ENCODE assay signal across 28 cellular contexts in the genomic region with DNA sequence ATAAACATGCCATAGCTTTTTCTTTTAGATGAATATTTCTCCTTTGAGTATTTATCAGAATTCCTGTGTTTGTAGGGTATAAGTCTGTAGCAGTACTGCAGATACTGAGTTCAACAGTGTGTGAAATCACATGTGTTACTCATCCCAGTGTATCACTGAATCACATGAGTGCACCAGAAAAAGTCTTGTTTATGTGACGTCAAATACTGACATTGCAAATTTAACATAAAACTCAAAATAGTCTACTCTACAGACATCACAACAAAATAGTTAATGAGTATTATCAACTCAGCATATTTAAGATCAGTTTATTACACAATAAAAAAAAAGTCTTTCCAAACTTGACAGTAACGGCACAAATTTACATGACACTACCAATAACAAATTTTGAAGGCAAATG.
A peak's percentile ranks its signal among the peaks of the same experiment; 100 is the strongest.
DNase-seq lines count a peak whose midpoint lies in the region; ATAC-seq, FAIRE-seq and TF ChIP-seq lines count a peak whose summit lies in the region.
"Had no signal": no experiment of that assay in that cellular context is flagged by ENCODE, and none has a peak within 500 bp of the region (broad histone marks: within the 10 kb centered on the region; RNA-seq: fewer than 3 reads in every experiment).

No MANE protein-coding gene starts in this region.

- H2AFZ ChIP-seq in IMR-90 (replicated peaks; ENCODE audit: low read length, poor library complexity): no peak overlapping the region
- H2AFZ ChIP-seq: hepatocyte had no signal

- intact Hi-C loops in IMR-90 (cut with micrococcal nuclease): no loop called here

- dilution Hi-C loops in IMR-90 (cut with HindIII; ENCODE audit: low sequenced_read_pairs, unreplicated experiment): no loop called here

- peak; percentile 9 for DNase-seq in ACHN
- DNase-seq in IMR-90: peak; percentile 87
- DNase-seq in epithelial cell of proximal tubule (ENCODE audit: low read depth): peak; percentile 15
- DNase-seq in iris pigment epithelial cell (ENCODE audit: low read depth): peak; percentile 56
- no peak for DNase-seq in G401 (ENCODE audit: low spot score)
- DNase-seq in GM12892 (ENCODE audit: insufficient read length): no peak
- no peak for DNase-seq in AG08395 (ENCODE audit: low spot score)
- DNase-seq: activated CD8-positive, alpha-beta T cell treated with anti-CD3 and anti-CD28 coated beads for 36 hours; activated naive CD4-positive, alpha-beta T cell treated with anti-CD3 and anti-CD28 coated beads, Interleukin-2, amount 10 ng/mL, durations not matched to agents 7 days and 5 days; amniotic stem cell; brain microvascular endothelial cell; CD4-positive, alpha-beta T cell; gastrocnemius medialis; H7; NCI-H1436 treated with DMSO at 0.1 percent for 48 hours; NCI-H2107; NCI-H748 treated with DMSO at 0.1 percent for 48 hours; pancreas; SHP77 treated with DMSO at 0.1 percent for 48 hours; stimulated activated CD4-positive, alpha-beta T cell treated with anti-CD3 and anti-CD28 coated beads, Interleukin-1b, Interleukin-23, amount 100 ng/mL, for 48 hours; stimulated activated naive CD8-positive, alpha-beta T cell treated with anti-CD3 and anti-CD28 coated beads, Interleukin-15, Interleukin-2, amounts not matched to agents 100 U/mL and 50 U/mL, for 24 hours had no signal

- no peaks in the 10 kb centered on the region for H3K27me3 ChIP-seq in IMR-90 (ENCODE audit: control insufficient read depth, insufficient read depth, low read length)
- H3K27me3 ChIP-seq: brain microvascular endothelial cell, gastrocnemius medialis, hepatocyte, pancreas, right atrium auricular region had no signal

- POLR2A ChIA-PET in IMR-90 (lab: Charles Lee; ENCODE audit: unreplicated experiment): no interaction called here

- no CpG with 5 or more reads among the region's 2 CpGs for WGBS in IMR-90 (ENCODE audit: extremely low coverage in 2 of 2, insufficient read length in 1 of 2), 2 experiments

- no peak overlapping the region for H3K27ac ChIP-seq in IMR-90 (ENCODE audit: insufficient read depth, low read length)
- H3K27ac ChIP-seq: brain microvascular endothelial cell, gastrocnemius medialis, hepatocyte, pancreas, right atrium auricular region had no signal

- no peak overlapping the region for H2BK120ac ChIP-seq in IMR-90 (ENCODE audit: low read depth, low read length)

- H3K79me1 ChIP-seq in IMR-90 (ENCODE audit: low read depth in 1 of 2, low read length in 2 of 2): no peaks in the 10 kb centered on the region

- no peak overlapping the region for H3K56ac ChIP-seq in IMR-90 (ENCODE audit: extremely low read depth, insufficient read depth, low read length)

- no peaks in the 10 kb centered on the region for H3K4me1 ChIP-seq in IMR-90 (ENCODE audit: control insufficient read depth, insufficient read depth, low read length)
- H3K4me1 ChIP-seq: gastrocnemius medialis, pancreas, right atrium auricular region had no signal

- no peak overlapping the region for H3K4ac ChIP-seq in IMR-90 (ENCODE audit: low read depth, low read length)

- no peaks in the 10 kb centered on the region for H3K9me3 ChIP-seq in IMR-90 (ENCODE audit: control insufficient read depth, insufficient read depth, low read length)
- H3K9me3 ChIP-seq: gastrocnemius medialis, pancreas, right atrium auricular region had no signal

- no peak overlapping the region for H3K4me2 ChIP-seq in IMR-90 (ENCODE audit: low read depth, low read length)
- H3K4me2 ChIP-seq: hepatocyte, smooth muscle cell had no signal

- BruUV-seq in IMR-90 (replicated peaks; lab: Mats Ljungman, UMichigan): no TSS peak

- H2BK15ac ChIP-seq in IMR-90 (ENCODE audit: low read depth, low read length): no peak overlapping the region

- no peak overlapping the region for H3K23ac ChIP-seq in IMR-90 (ENCODE audit: low read depth, low read length)

- H2AK9ac ChIP-seq in IMR-90 (replicated peaks; ENCODE audit: low read depth, low read length, poor library complexity): no peak overlapping the region

- no peak overlapping the region for H3K18ac ChIP-seq in IMR-90 (ENCODE audit: low read depth, low read length)

- H3K9me1 ChIP-seq in IMR-90 (ENCODE audit: insufficient read depth, low read length): no peaks in the 10 kb centered on the region

- H3K4me3 ChIP-seq in IMR-90 (ENCODE audit: insufficient read depth, low read depth, low read length): no peak overlapping the region
- no peak overlapping the region for H3K4me3 ChIP-seq in epithelial cell of proximal tubule (ENCODE audit: low read depth, low read length)
- H3K4me3 ChIP-seq: gastrocnemius medialis, GM12878, hepatocyte, pancreas, right atrium auricular region, smooth muscle cell had no signal

- TF ChIP-seq POLR2A in IMR-90 (IDR thresholded peaks at IDR 0.05; ENCODE audit: low read depth, low read length) (no peak), GM12892 (IDR thresholded peaks at IDR 0.05; ENCODE audit: low read depth, low read length) (no peak)

- ATAC-seq in IMR-90 (ENCODE audit: low read depth) (peak; percentile 70), HG03565 (IDR thresholded peaks at IDR 0.05; ENCODE audit: unreplicated experiment) (no peak)
- ATAC-seq: activated CD8-positive, alpha-beta T cell treated with anti-CD3 and anti-CD28 coated beads for 36 hours; gastrocnemius medialis; GM12878; left lobe of liver; Panc1; pancreas; stimulated activated naive CD8-positive, alpha-beta T cell treated with anti-CD3 and anti-CD28 coated beads, Interleukin-15, Interleukin-2, amounts not matched to agents 100 U/mL and 50 U/mL, for 24 hours had no signal

- no peak for TF ChIP-seq CTCF in IMR-90 (conservative IDR thresholded peaks at IDR 0.05; ENCODE audit: low read depth, low read length)
- no peak for TF ChIP-seq CTCF in epithelial cell of proximal tubule (conservative IDR thresholded peaks at IDR 0.05; ENCODE audit: low read depth, low read length)

- H3K9ac ChIP-seq in IMR-90 (ENCODE audit: low read depth, low read length): no peak overlapping the region

- in situ Hi-C loops in ACHN (cut with HindIII; ENCODE audit: low pct_ligation_motif_present, low pct_unique_long_range_greater_than_20kb, low sequenced_read_pairs): no loop called here
- in situ Hi-C loops in IMR-90 (cut with MboI; ENCODE audit: low sequenced_read_pairs): no loop called here
- in situ Hi-C loops in G401 (cut with HindIII; ENCODE audit: low sequenced_read_pairs): no loop called here

- H4K8ac ChIP-seq in IMR-90 (ENCODE audit: low read depth in 2 of 2, low read length in 2 of 2): no peak overlapping the region

- FAIRE-seq in GM12892 (lab: Jason Lieb, UNC): no peak
- FAIRE-seq: GM12878, pancreas had no signal

- no peak overlapping the region for H3K14ac ChIP-seq in IMR-90 (replicated peaks; ENCODE audit: low read depth, low read length)

- H4K20me1 ChIP-seq in IMR-90 (ENCODE audit: insufficient read depth, low read length): no peaks in the 10 kb centered on the region

- H4K5ac ChIP-seq in IMR-90 (ENCODE audit: low read depth, low read length): no peak overlapping the region

- no peaks in the 10 kb centered on the region for H3K36me3 ChIP-seq in IMR-90 (ENCODE audit: control insufficient read depth, insufficient read depth, low read length)
- H3K36me3 ChIP-seq: brain microvascular endothelial cell, gastrocnemius medialis, pancreas, right atrium auricular region had no signal

- H2AK5ac ChIP-seq in IMR-90 (ENCODE audit: low read depth, low read length): no peak overlapping the region

- no peak overlapping the region for H2BK5ac ChIP-seq in IMR-90 (ENCODE audit: low read depth, low read length, poor library complexity, severe bottlenecking)

- no peak overlapping the region for H4K91ac ChIP-seq in IMR-90 (ENCODE audit: insufficient read depth, low read depth, low read length)

- H2BK20ac ChIP-seq in IMR-90 (ENCODE audit: low read depth, low read length): no peak overlapping the region

- no peak for TF ChIP-seq RAD21 in IMR-90 (IDR thresholded peaks at IDR 0.05; ENCODE audit: low read length)

- CTCF ChIA-PET in IMR-90 (lab: Yijun Ruan, JAX): no interaction called here

TF ChIP-seq in IMR-90, 13 proteins besides CTCF, POLR2A, EP300 and RAD21:
- TF ChIP-seq, protein P1, sequence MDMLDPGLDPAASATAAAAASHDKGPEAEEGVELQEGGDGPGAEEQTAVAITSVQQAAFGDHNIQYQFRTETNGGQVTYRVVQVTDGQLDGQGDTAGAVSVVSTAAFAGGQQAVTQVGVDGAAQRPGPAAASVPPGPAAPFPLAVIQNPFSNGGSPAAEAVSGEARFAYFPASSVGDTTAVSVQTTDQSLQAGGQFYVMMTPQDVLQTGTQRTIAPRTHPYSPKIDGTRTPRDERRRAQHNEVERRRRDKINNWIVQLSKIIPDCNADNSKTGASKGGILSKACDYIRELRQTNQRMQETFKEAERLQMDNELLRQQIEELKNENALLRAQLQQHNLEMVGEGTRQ (IDR thresholded peaks at IDR 0.05; ENCODE audit: low read depth, low read length): peak; percentile 27; the same call in 1 of the 2 replicates
- 0 out of 2 replicates have a peak, but pooled peaks have one; percentile 20 for TF ChIP-seq CEBPB (IDR thresholded peaks at IDR 0.05; ENCODE audit: low read depth, low read length)
- TF ChIP-seq NFE2L2 (IDR thresholded peaks at IDR 0.05; ENCODE audit: low read depth, low read length): peak; percentile 71; the same call in 1 of the 2 replicates
- TF ChIP-seq BHLHE40 (IDR thresholded peaks at IDR 0.05; ENCODE audit: low read depth, low read length): 0 out of 2 replicates have a peak, but pooled peaks have one; percentile 42
- no peak for TF ChIP-seq MXI1 (IDR thresholded peaks at IDR 0.05; ENCODE audit: borderline replicate concordance, low read depth, low read length)
- no peak for TF ChIP-seq ELK1 (IDR thresholded peaks at IDR 0.05; ENCODE audit: borderline replicate concordance, low read depth, low read length)
- TF ChIP-seq RFX5 (IDR thresholded peaks at IDR 0.05; ENCODE audit: low read depth, low read length): no peak
- peak; percentile 83 for TF ChIP-seq MAFK (IDR thresholded peaks at IDR 0.05; ENCODE audit: low read depth, low read length)
- TF ChIP-seq CHD1 (IDR thresholded peaks at IDR 0.05; ENCODE audit: low read depth, low read length): no peak
- no peak for TF ChIP-seq SMC3 (IDR thresholded peaks at IDR 0.05; ENCODE audit: low read depth, low read length)
- no peak for TF ChIP-seq MAZ (IDR thresholded peaks at IDR 0.05; ENCODE audit: borderline replicate concordance, low read depth, low read length)
- TF ChIP-seq RCOR1 (IDR thresholded peaks at IDR 0.05; ENCODE audit: insufficient replicate concordance, low read length): no peak
- 0 out of 2 replicates have a peak, but pooled peaks have one; percentile 20 for TF ChIP-seq FOS (IDR thresholded peaks at IDR 0.05; ENCODE audit: low read depth, low read length)

Comparison
In these comparisons a context has a peak if more than half of its experiments do, and no peak if none do; other contexts are left out.
1. DNase-seq: peak in ACHN (single experiment), IMR-90 (single experiment), epithelial cell of proximal tubule (single experiment) and iris pigment epithelial cell (single experiment); none in G401 (single experiment), GM12892 (single experiment) and AG08395 (single experiment).